Comparison of ENCODE assay signal across 18 cellular contexts in genomic region chr15:60962087-60962486, GRCh38.
A peak's percentile ranks its signal among the peaks of the same experiment; 100 is the strongest.
DNase-seq lines count a peak whose midpoint lies in the region; ATAC-seq and TF ChIP-seq lines count a peak whose summit lies in the region.
"Had no signal": no experiment of that assay in that cellular context is flagged by ENCODE, and none has a peak within 500 bp of the region (broad histone marks: within the 10 kb centered on the region; RNA-seq: fewer than 3 reads in every experiment).

No MANE protein-coding gene starts in this region.

- H3K9ac ChIP-seq in IMR-90 (ENCODE audit: low read depth, low read length) (no peak overlapping the region), endocrine pancreas (ENCODE audit: control insufficient read depth, insufficient read depth, low read length) (no peak overlapping the region)
- H3K9ac ChIP-seq: KMS-11, SK-N-SH had no signal

- H3K4me1 ChIP-seq in IMR-90 (ENCODE audit: control insufficient read depth, insufficient read depth, low read length) (peaks cover 7% of the 10 kb centered on the region; the same call in 1 of the 2 replicates), endocrine pancreas (ENCODE audit: control insufficient read depth, insufficient read depth, low read length) (no peaks in the 10 kb centered on the region)

- no peak overlapping the region for H4K91ac ChIP-seq in IMR-90 (ENCODE audit: insufficient read depth, low read depth, low read length)

- no peak overlapping the region for H2BK5ac ChIP-seq in IMR-90 (ENCODE audit: low read depth, low read length, poor library complexity, severe bottlenecking)

- H3K27me3 ChIP-seq in IMR-90 (ENCODE audit: control insufficient read depth, insufficient read depth, low read length) (no peaks in the 10 kb centered on the region), endocrine pancreas (ENCODE audit: control insufficient read depth, insufficient read depth, low read length) (no peaks in the 10 kb centered on the region)

- BruUV-seq in IMR-90 (replicated peaks; lab: Mats Ljungman, UMichigan) = no TSS peak

- in situ Hi-C loops in G401 (cut with HindIII; ENCODE audit: low sequenced_read_pairs) (no loop called here), IMR-90 (cut with MboI; ENCODE audit: low sequenced_read_pairs) (no loop called here)

- peak overlapping the region; percentile 4; the same call in 1 of the 3 replicates for H2BK15ac ChIP-seq in IMR-90 (ENCODE audit: low read depth, low read length)

- H3K9me1 ChIP-seq in IMR-90 (ENCODE audit: insufficient read depth, low read length) = no peaks in the 10 kb centered on the region; the same call in 1 of the 2 replicates

- no peaks in the 10 kb centered on the region for H3K9me3 Mint-ChIP-seq in nephron

- intact Hi-C loops in IMR-90 (cut with micrococcal nuclease) = no loop called here

- no peaks in the 10 kb centered on the region for H3K79me1 ChIP-seq in IMR-90 (ENCODE audit: low read depth in 1 of 2, low read length in 2 of 2)

- H3K9me3 ChIP-seq in IMR-90 (ENCODE audit: control insufficient read depth, insufficient read depth, low read length) (no peaks in the 10 kb centered on the region), endocrine pancreas (ENCODE audit: control insufficient read depth, low read length) (no peaks in the 10 kb centered on the region)
- H3K9me3 ChIP-seq: SK-N-SH had no signal

- no peak overlapping the region for H3K27ac ChIP-seq in IMR-90 (ENCODE audit: insufficient read depth, low read length)
- H3K27ac ChIP-seq: C4-2B, KMS-11 had no signal

- H3K18ac ChIP-seq in IMR-90 (ENCODE audit: low read depth, low read length) = no peak overlapping the region

- H4K8ac ChIP-seq in IMR-90 (ENCODE audit: low read depth in 2 of 2, low read length in 2 of 2) = peak overlapping the region in 1 of 2 experiments; percentile 45; a peak in 1 of 4 replicates

- H3K4me1 Mint-ChIP-seq in nephron = peaks cover 24% of the 10 kb centered on the region

- peak overlapping the region in 2 of 3 experiments; percentile 9 to 16 for H3K27ac Mint-ChIP-seq in nephron

- no peak overlapping the region for H3K4me2 ChIP-seq in IMR-90 (ENCODE audit: low read depth, low read length)
- H3K4me2 ChIP-seq: KMS-11, SK-N-SH had no signal

- no peak overlapping the region for H2BK20ac ChIP-seq in IMR-90 (ENCODE audit: low read depth, low read length)

- DNase-seq in G401 (ENCODE audit: low spot score) (peak; percentile 65), IMR-90 (no peak), SKM-1 treated with dmso at 0.1 percent for 144 hours (lab: John Stamatoyannopoulos, UW; ENCODE audit: unreplicated experiment) (no peak)
- DNase-seq in effector CD8-positive, alpha-beta T cell (lab: John Stamatoyannopoulos, UW) = no peak
- DNase-seq: AML-193, MV-4-11, NCI-H1417 treated with DMSO at 0.1 percent for 48 hours, NCI-H2029, NCI-H748 treated with DMSO at 0.1 percent for 48 hours, PC-3, RPMI8226, SHP77 treated with DMSO at 0.1 percent for 48 hours, SK-N-SH had no signal

- H4K20me1 ChIP-seq in IMR-90 (ENCODE audit: insufficient read depth, low read length) = no peaks in the 10 kb centered on the region

- TF ChIP-seq RAD21 in IMR-90 (IDR thresholded peaks at IDR 0.05; ENCODE audit: low read length) = no peak

- no peak overlapping the region for H2AFZ ChIP-seq in IMR-90 (replicated peaks; ENCODE audit: low read length, poor library complexity)

- H3K36me3 Mint-ChIP-seq in nephron (ENCODE audit: low read depth) = no peaks in the 10 kb centered on the region

- no peak for TF ChIP-seq CTCF in IMR-90 (conservative IDR thresholded peaks at IDR 0.05; ENCODE audit: low read depth, low read length)
- no peak for TF ChIP-seq CTCF in nephron (IDR thresholded peaks at IDR 0.05; ENCODE audit: unreplicated experiment in 3 of 3)

- no peak overlapping the region for H3K23ac ChIP-seq in IMR-90 (ENCODE audit: low read depth, low read length)

- ATAC-seq in IMR-90 (ENCODE audit: low read depth) = no peak
- no peak for ATAC-seq in GM21529 (IDR thresholded peaks at IDR 0.05; ENCODE audit: unreplicated experiment)
- ATAC-seq: PC-3 had no signal

- H3K27me3 Mint-ChIP-seq in nephron (ENCODE audit: low read depth) = peaks cover 3% of the 10 kb centered on the region

- H2AK5ac ChIP-seq in IMR-90 (ENCODE audit: low read depth, low read length) = no peak overlapping the region

- H2AK9ac ChIP-seq in IMR-90 (replicated peaks; ENCODE audit: low read depth, low read length, poor library complexity) = no peak overlapping the region

- H4K5ac ChIP-seq in IMR-90 (ENCODE audit: low read depth, low read length) = no peak overlapping the region

- dilution Hi-C loops in IMR-90 (cut with HindIII; ENCODE audit: low sequenced_read_pairs, unreplicated experiment) = no loop called here

- no peak overlapping the region for H2BK120ac ChIP-seq in IMR-90 (ENCODE audit: low read depth, low read length)

- no CpG with 5 or more reads among the region's 4 CpGs for WGBS in IMR-90 (ENCODE audit: extremely low coverage in 2 of 2, insufficient read length in 1 of 2), 2 experiments

- H3K36me3 ChIP-seq in IMR-90 (ENCODE audit: control insufficient read depth, insufficient read depth, low read length) = no peaks in the 10 kb centered on the region
- H3K36me3 ChIP-seq in endocrine pancreas (ENCODE audit: control insufficient read depth, insufficient read depth, low read length) = no peaks in the 10 kb centered on the region

- POLR2A ChIA-PET in IMR-90 (lab: Charles Lee; ENCODE audit: unreplicated experiment) = no interaction called here

- H3K4ac ChIP-seq in IMR-90 (ENCODE audit: low read depth, low read length) = no peak overlapping the region

- H3K4me3 Mint-ChIP-seq in nephron = no peak overlapping the region

- H3K4me3 ChIP-seq in IMR-90 (ENCODE audit: insufficient read depth, low read depth, low read length) (no peak overlapping the region), endocrine pancreas (ENCODE audit: control insufficient read depth, insufficient read depth, low read length) (peak overlapping the region; percentile 14)

- H3K14ac ChIP-seq in IMR-90 (replicated peaks; ENCODE audit: low read depth, low read length) = no peak overlapping the region

- no peak for TF ChIP-seq POLR2A in IMR-90 (IDR thresholded peaks at IDR 0.05; ENCODE audit: low read depth, low read length)

- CTCF ChIA-PET in IMR-90 (lab: Yijun Ruan, JAX) = no interaction called here

- H3K56ac ChIP-seq in IMR-90 (ENCODE audit: extremely low read depth, insufficient read depth, low read length) = no peak overlapping the region

TF ChIP-seq in IMR-90, 13 proteins besides CTCF, POLR2A, EP300 and RAD21:
- TF ChIP-seq ELK1 (IDR thresholded peaks at IDR 0.05; ENCODE audit: borderline replicate concordance, low read depth, low read length) (no peak), MXI1 (IDR thresholded peaks at IDR 0.05; ENCODE audit: borderline replicate concordance, low read depth, low read length) (no peak), BHLHE40 (IDR thresholded peaks at IDR 0.05; ENCODE audit: low read depth, low read length) (no peak), MAFK (IDR thresholded peaks at IDR 0.05; ENCODE audit: low read depth, low read length) (no peak), FOS (IDR thresholded peaks at IDR 0.05; ENCODE audit: low read depth, low read length) (no peak), CEBPB (IDR thresholded peaks at IDR 0.05; ENCODE audit: low read depth, low read length) (no peak), NFE2L2 (IDR thresholded peaks at IDR 0.05; ENCODE audit: low read depth, low read length) (no peak), USF2 (IDR thresholded peaks at IDR 0.05; ENCODE audit: low read depth, low read length) (no peak), SMC3 (IDR thresholded peaks at IDR 0.05; ENCODE audit: low read depth, low read length) (no peak), MAZ (IDR thresholded peaks at IDR 0.05; ENCODE audit: borderline replicate concordance, low read depth, low read length) (no peak), CHD1 (IDR thresholded peaks at IDR 0.05; ENCODE audit: low read depth, low read length) (no peak)
TF ChIP-seq in IMR-90: peak in this region for 0.
